ENCODE assay signal across 27 cellular contexts in the genomic region with DNA sequence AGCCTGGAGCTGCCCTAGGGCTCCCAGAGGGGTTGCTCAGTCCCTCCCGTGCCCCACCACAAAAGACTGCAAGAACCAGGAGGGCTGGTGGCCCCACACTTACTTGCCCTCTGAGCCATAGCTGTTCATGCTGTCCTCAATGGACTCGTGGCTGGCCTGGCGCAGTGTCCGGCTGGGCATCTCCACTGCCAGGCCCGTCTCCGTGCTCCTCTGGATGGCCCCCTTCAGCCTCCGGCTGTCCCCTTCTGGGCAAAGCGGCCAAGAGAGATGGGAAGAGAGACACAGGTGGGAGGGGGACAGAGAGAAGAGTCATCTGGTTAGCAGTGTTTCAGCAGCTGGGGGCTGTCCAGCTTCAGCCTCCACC. TPM values are rescaled to one million over a fixed set of nuclear protein-coding genes. Genes with fewer than 3 reads are reported as not detected.
"Had no signal": no experiment of that assay in that cellular context is flagged by ENCODE, and none has a peak within 500 bp of the region (broad histone marks: within the 10 kb centered on the region; RNA-seq: fewer than 3 reads in every experiment).

No MANE protein-coding gene starts in this region.

- H3K36me3 ChIP-seq: lower lobe of right lung, neutrophil, ovary, right atrium auricular region, right lobe of liver, stomach, thyroid gland, transverse colon, upper lobe of left lung, vagina had no signal

- H3K27me3 ChIP-seq: ovary, right atrium auricular region, right lobe of liver, testis, thyroid gland, upper lobe of left lung, vagina had no signal

- H3K4me1 ChIP-seq: lower lobe of right lung, right atrium auricular region, right lobe of liver, stomach, testis, thyroid gland, transverse colon, upper lobe of left lung, vagina had no signal

- DNase-seq: hippocampal formation; kidney glomerular epithelial cell; left cardiac atrium; left ventricle myocardium superior; lower lobe of right lung; mammary epithelial cell; mesenchymal stem cell; naive thymus-derived CD8-positive, alpha-beta T cell; ovary; right lobe of liver; stimulated activated CD4-positive, alpha-beta T cell treated with anti-CD3 and anti-CD28 coated beads, Interleukin-12 subunit alpha, Interleukin-12 subunit beta, amount 100 ng/mL, for 4 hours; stimulated activated CD4-positive, alpha-beta T cell treated with anti-CD3 and anti-CD28 coated beads, Interleukin-15, amount 100 ng/mL, for 24 hours; stimulated activated CD4-positive, alpha-beta T cell treated with anti-CD3 and anti-CD28 coated beads, Interleukin-2, amount 100 ng/mL, for 24 hours; stimulated activated CD4-positive, alpha-beta T cell treated with anti-CD3 and anti-CD28 coated beads, Interleukin-4, amount 100 ng/mL, for 1 hour; stimulated activated naive B cell treated with anti-CD40 and anti-IgM and Interleukin-4, amounts not matched to agents 10 μg/mL and 1 μg/mL and 100 μg/mL, for 72 hours; stimulated activated naive CD8-positive, alpha-beta T cell treated with anti-CD3 and anti-CD28 coated beads, Interleukin-15, Interleukin-2, amounts not matched to agents 100 U/mL and 50 U/mL, for 24 hours; stomach; testis; thyroid gland; transverse colon had no signal

- H3K4me2 ChIP-seq: smooth muscle cell had no signal

- H3K4me3 ChIP-seq: lower lobe of right lung, ovary, right atrium auricular region, right lobe of liver, smooth muscle cell, stomach, testis, thyroid gland, transverse colon, upper lobe of left lung, vagina had no signal

- H3K27ac ChIP-seq: lower lobe of right lung, neutrophil, ovary, right atrium auricular region, right lobe of liver, stomach, testis, thyroid gland, transverse colon, upper lobe of left lung, vagina had no signal

- ATAC-seq: left cardiac atrium; left lobe of liver; left ventricle myocardium superior; lower lobe of right lung; naive thymus-derived CD8-positive, alpha-beta T cell; right lobe of liver; stimulated activated naive B cell treated with anti-CD40 and anti-IgM and Interleukin-4, amounts not matched to agents 10 μg/mL and 1 μg/mL and 100 μg/mL, for 72 hours; stimulated activated naive CD8-positive, alpha-beta T cell treated with anti-CD3 and anti-CD28 coated beads, Interleukin-15, Interleukin-2, amounts not matched to agents 100 U/mL and 50 U/mL, for 24 hours had no signal

- H3K9me3 ChIP-seq: lower lobe of right lung, neutrophil, ovary, right atrium auricular region, right lobe of liver, stomach, testis, thyroid gland, transverse colon, upper lobe of left lung, vagina had no signal

RNA-seq across cellular contexts. Expression of a gene that starts 25.5 kb away (rescaled TPM):
- polyA plus RNA-seq: keratinocyte; naive thymus-derived CD8-positive, alpha-beta T cell had no signal

RNA-seq across cellular contexts. Expression of a gene that starts 39.2 kb away (rescaled TPM):
- polyA plus RNA-seq: keratinocyte; mammary epithelial cell; naive thymus-derived CD8-positive, alpha-beta T cell; smooth muscle cell had no signal

RNA-seq across cellular contexts. Expression of a gene that starts 56.0 kb away (rescaled TPM):
- polyA plus RNA-seq: keratinocyte; mammary epithelial cell; naive thymus-derived CD8-positive, alpha-beta T cell; smooth muscle cell had no signal
